ENCODE assay signal across 13 cellular contexts in genomic region chr3:69020424-69020823, GRCh38. TPM values are rescaled to one million over a fixed set of nuclear protein-coding genes. Genes with fewer than 3 reads are reported as not detected.
A peak's percentile ranks its signal among the peaks of the same experiment; 100 is the strongest.
DNase-seq lines count a peak whose midpoint lies in the region; ATAC-seq, FAIRE-seq and TF ChIP-seq lines count a peak whose summit lies in the region.
"Had no signal": no experiment of that assay in that cellular context is flagged by ENCODE, and none has a peak within 500 bp of the region (broad histone marks: within the 10 kb centered on the region; RNA-seq: fewer than 3 reads in every experiment).

No MANE protein-coding gene starts in this region.

- POLR2A ChIA-PET in A549 (lab: Yijun Ruan, JAX): no interaction called here
- POLR2A ChIA-PET in activated CD4-positive, alpha-beta memory T cell treated with anti-CD3 and anti-CD28 coated beads for 36 hours (lab: Charles Lee): no interaction called here

- H3K36me3 Mint-ChIP-seq in activated CD4-positive, alpha-beta memory T cell treated with anti-CD3 and anti-CD28 coated beads for 36 hours: peaks cover 17% of the 10 kb centered on the region

- DNase-seq in A549 (ENCODE audit: low read depth in 1 of 2, low spot score in 1 of 2) (no peak), RWPE2 (ENCODE audit: low spot score) (no peak), fibroblast of the aortic adventitia (ENCODE audit: low read depth) (no peak), middle frontal gyrus (ENCODE audit: extremely low spot score, low spot score) (no peak)
- DNase-seq in activated CD4-positive, alpha-beta memory T cell treated with anti-CD3 and anti-CD28 coated beads for 36 hours: no peak
- DNase-seq: activated CD4-positive, alpha-beta T cell treated with anti-CD3 and anti-CD28 coated beads, Interleukin-2, amount 10 ng/mL, durations not matched to agents 24 days and 14 days; activated naive CD8-positive, alpha-beta T cell treated with anti-CD3 and anti-CD28 coated beads, Interleukin-2, amount 10 ng/mL, durations not matched to agents 7 days and 5 days; esophagus squamous epithelium; NCI-H1105; RPMI8226 had no signal

- peaks cover 3% of the 10 kb centered on the region for H3K4me1 Mint-ChIP-seq in activated CD4-positive, alpha-beta memory T cell treated with anti-CD3 and anti-CD28 coated beads for 36 hours (ENCODE audit: low read depth)

- TF ChIP-seq EP300 in A549 (IDR thresholded peaks at IDR 0.05): no peak

- TF ChIP-seq CTCF in A549 (IDR thresholded peaks at IDR 0.05): peak; percentile 37
- peak; percentile 9; the same call in 1 of the 2 replicates for TF ChIP-seq CTCF in GM12875 (IDR thresholded peaks at IDR 0.05; ENCODE audit: borderline replicate concordance, insufficient read depth, low read depth, low read length)
- peak; percentile 78 for TF ChIP-seq CTCF in RWPE2 (IDR thresholded peaks at IDR 0.05; ENCODE audit: poor library complexity, severe bottlenecking)
- TF ChIP-seq CTCF in fibroblast of the aortic adventitia (IDR thresholded peaks at IDR 0.05; ENCODE audit: insufficient read depth, low read length): peak; percentile 27

- no peaks in the 10 kb centered on the region for H3K9me3 Mint-ChIP-seq in activated CD4-positive, alpha-beta memory T cell treated with anti-CD3 and anti-CD28 coated beads for 36 hours
- H3K9me3 Mint-ChIP-seq: activated CD4-positive, alpha-beta T cell treated with anti-CD3 and anti-CD28 coated beads, Interleukin-2, amount 10 ng/mL, durations not matched to agents 24 days and 14 days; activated naive CD8-positive, alpha-beta T cell treated with anti-CD3 and anti-CD28 coated beads, Interleukin-2, amount 10 ng/mL, durations not matched to agents 7 days and 5 days had no signal

- H3K27me3 Mint-ChIP-seq in activated CD4-positive, alpha-beta memory T cell treated with anti-CD3 and anti-CD28 coated beads for 36 hours: no peaks in the 10 kb centered on the region
- H3K27me3 Mint-ChIP-seq: activated CD4-positive, alpha-beta T cell treated with anti-CD3 and anti-CD28 coated beads, Interleukin-2, amount 10 ng/mL, durations not matched to agents 24 days and 14 days; activated naive CD8-positive, alpha-beta T cell treated with anti-CD3 and anti-CD28 coated beads, Interleukin-2, amount 10 ng/mL, durations not matched to agents 7 days and 5 days had no signal

- H3K27ac Mint-ChIP-seq in activated CD4-positive, alpha-beta memory T cell treated with anti-CD3 and anti-CD28 coated beads for 36 hours: no peak overlapping the region
- H3K27ac Mint-ChIP-seq: activated CD4-positive, alpha-beta T cell treated with anti-CD3 and anti-CD28 coated beads, Interleukin-2, amount 10 ng/mL, durations not matched to agents 24 days and 14 days; activated naive CD8-positive, alpha-beta T cell treated with anti-CD3 and anti-CD28 coated beads, Interleukin-2, amount 10 ng/mL, durations not matched to agents 7 days and 5 days had no signal

- 24% methylated on average over 2 of the region's 2 CpGs for WGBS in A549 (ENCODE audit: missing lambda C conversion rate)

- ATAC-seq in A549 (no peak), RWPE2 (ENCODE audit: low read depth) (no peak), GM18870 (IDR thresholded peaks at IDR 0.05; ENCODE audit: unreplicated experiment) (no peak), HG03045 (IDR thresholded peaks at IDR 0.05; ENCODE audit: unreplicated experiment) (no peak)

- H3K27ac ChIP-seq in A549: no peak overlapping the region
- H3K27ac ChIP-seq in RWPE2 (ENCODE audit: poor library complexity, severe bottlenecking): no peak overlapping the region
- H3K27ac ChIP-seq: esophagus squamous epithelium had no signal

- H3K36me3 ChIP-seq in RWPE2 (ENCODE audit: low read depth): peaks cover 65% of the 10 kb centered on the region

- no peak overlapping the region for H3K4me3 Mint-ChIP-seq in activated CD4-positive, alpha-beta memory T cell treated with anti-CD3 and anti-CD28 coated beads for 36 hours
- H3K4me3 Mint-ChIP-seq: activated CD4-positive, alpha-beta T cell treated with anti-CD3 and anti-CD28 coated beads, Interleukin-2, amount 10 ng/mL, durations not matched to agents 24 days and 14 days; activated naive CD8-positive, alpha-beta T cell treated with anti-CD3 and anti-CD28 coated beads, Interleukin-2, amount 10 ng/mL, durations not matched to agents 7 days and 5 days had no signal

- no peak for TF ChIP-seq RAD21 in A549 (conservative IDR thresholded peaks at IDR 0.05 in 1 of 2, IDR thresholded peaks at IDR 0.05 in 1 of 2)

- no peak for TF ChIP-seq POLR2A in A549 (IDR thresholded peaks at IDR 0.05; ENCODE audit: low read length)

- H3K4me2 ChIP-seq in A549: no peak overlapping the region

- FAIRE-seq in A549 (lab: Jason Lieb, UNC): no peak

- H3K4me1 ChIP-seq in A549 (no peaks in the 10 kb centered on the region), RWPE2 (ENCODE audit: insufficient read depth, poor library complexity, severe bottlenecking) (no peaks in the 10 kb centered on the region)
- H3K4me1 ChIP-seq: esophagus squamous epithelium had no signal

- intact Hi-C loops in activated CD4-positive, alpha-beta memory T cell treated with anti-CD3 and anti-CD28 coated beads for 36 hours (cut with micrococcal nuclease): no loop called here

- CTCF ChIA-PET in A549 (lab: Yijun Ruan, JAX): interaction anchor here (0.6 kb wide), 1 partner anchor 297 kb away, joined by 3 read pairs; no protein-coding TSS in a partner anchor
- CTCF ChIA-PET in activated CD4-positive, alpha-beta memory T cell treated with anti-CD3 and anti-CD28 coated beads for 36 hours (lab: Charles Lee): interaction anchor here (1.5 kb wide), 1 partner anchor 11 kb away, joined by 4 read pairs; no protein-coding TSS in a partner anchor

- H3K9me3 ChIP-seq in A549 (no peaks in the 10 kb centered on the region), RWPE2 (ENCODE audit: severe bottlenecking) (no peaks in the 10 kb centered on the region)
- H3K9me3 ChIP-seq: esophagus squamous epithelium had no signal

- no peak overlapping the region for H3K4me3 ChIP-seq in A549
- no peak overlapping the region for H3K4me3 ChIP-seq in GM12875 (ENCODE audit: low read depth, low read length)
- H3K4me3 ChIP-seq in RWPE2 (ENCODE audit: severe bottlenecking): no peak overlapping the region
- H3K4me3 ChIP-seq in fibroblast of the aortic adventitia (ENCODE audit: low read depth, low read length): no peak overlapping the region
- H3K4me3 ChIP-seq: esophagus squamous epithelium had no signal

- no peaks in the 10 kb centered on the region for H3K27me3 ChIP-seq in RWPE2 (ENCODE audit: insufficient read depth, poor library complexity, severe bottlenecking)
- H3K27me3 ChIP-seq: esophagus squamous epithelium had no signal

TF ChIP-seq in A549, 52 proteins besides CTCF, POLR2A, EP300 and RAD21 (continues in another document):
- TF ChIP-seq CEBPB (IDR thresholded peaks at IDR 0.05): no peak
- no peak for TF ChIP-seq POLR2AphosphoS2 (conservative IDR thresholded peaks at IDR 0.05; ENCODE audit: low read length)
- TF ChIP-seq HOXB13 (CRISPR knock-in tag; IDR thresholded peaks at IDR 0.05; ENCODE audit: low read depth): no peak
- no peak for TF ChIP-seq HOXA7 (CRISPR knock-in tag; IDR thresholded peaks at IDR 0.05)
- TF ChIP-seq ZFP36 (IDR thresholded peaks at IDR 0.05; ENCODE audit: borderline replicate concordance, partially characterized antibody): no peak
- TF ChIP-seq NR3C1 (IDR thresholded peaks at IDR 0.05): no peak
- TF ChIP-seq RFX5 (IDR thresholded peaks at IDR 0.05): no peak
- no peak for TF ChIP-seq MYC (IDR thresholded peaks at IDR 0.05; ENCODE audit: borderline replicate concordance, low read length)
- no peak for TF ChIP-seq ELK1 (IDR thresholded peaks at IDR 0.05; ENCODE audit: low read depth, low read length)
- TF ChIP-seq NPAS2 (CRISPR knock-in tag; IDR thresholded peaks at IDR 0.05; ENCODE audit: borderline replicate concordance): no peak

RNA-seq across cellular contexts. Expression of gene EOGT, which starts 6.9 kb away (rescaled TPM):
- polyA plus RNA-seq in A549 (2011; rRNA removed) (11.1 and 11.3 TPM in 2 replicates), A549 (2017; fragmentation: RNase III; extraction: RNeasy Plus Mini Kit Qiagen cat#74134 plus additional on column Dnase treatment) (8.6 to 10.0 TPM (median 9.3 TPM) in 3 replicates)
- polyA plus RNA-seq in A549 (2012; cell fraction: cytosol; rRNA removed): 4.5 and 4.7 TPM in 2 replicates
- polyA plus RNA-seq in A549 (2012; cell fraction: nucleus; rRNA removed): 3.5 and 5.8 TPM in 2 replicates
- polyA minus RNA-seq in A549 (2011; rRNA and poly(A)+ RNA removed): 7.4 and 7.7 TPM in 2 replicates
- 26.7 and 41.6 TPM in 2 replicates for total RNA-seq in fibroblast of the aortic adventitia (ENCODE audit: low replicate concordance)
- 10 to 100 TPM in 1 of 2 experiments, 1 to 10 TPM in 1; 9.3 to 12.0 TPM for total RNA-seq in activated CD4-positive, alpha-beta memory T cell treated with anti-CD3 and anti-CD28 coated beads for 36 hours

RNA-seq across cellular contexts. Expression of gene TMF1, which starts 31.7 kb away (rescaled TPM):
- polyA plus RNA-seq in A549 (2011; rRNA removed): 13.9 and 17.2 TPM in 2 replicates
- polyA plus RNA-seq in A549 (2012; cell fraction: cytosol; rRNA removed): 2.2 and 2.4 TPM in 2 replicates
- 1.6 and 1.8 TPM in 2 replicates for polyA plus RNA-seq in A549 (2012; cell fraction: nucleus; rRNA removed)
- polyA plus RNA-seq in A549 (2017; fragmentation: RNase III; extraction: RNeasy Plus Mini Kit Qiagen cat#74134 plus additional on column Dnase treatment): 13.7 to 16.1 TPM (median 15.3 TPM) in 3 replicates
- polyA minus RNA-seq in A549 (2011; rRNA and poly(A)+ RNA removed): 8.2 and 9.3 TPM in 2 replicates
- 41.0 and 50.9 TPM in 2 replicates for total RNA-seq in fibroblast of the aortic adventitia (ENCODE audit: low replicate concordance)
- total RNA-seq in activated CD4-positive, alpha-beta memory T cell treated with anti-CD3 and anti-CD28 coated beads for 36 hours: 10 to 100 TPM; 37.1 to 42.1 TPM

RNA-seq across cellular contexts. Expression of gene UBA3, which starts 59.7 kb away (rescaled TPM):
- 54.0 and 62.7 TPM in 2 replicates for polyA plus RNA-seq in A549 (2011; rRNA removed)
- polyA plus RNA-seq in A549 (2012; cell fraction: cytosol; rRNA removed): 19.3 and 20.9 TPM in 2 replicates
- 11.5 and 15.9 TPM in 2 replicates for polyA plus RNA-seq in A549 (2012; cell fraction: nucleus; rRNA removed)
- 41.9 to 54.6 TPM (median 50.0 TPM) in 3 replicates for polyA plus RNA-seq in A549 (2017; fragmentation: RNase III; extraction: RNeasy Plus Mini Kit Qiagen cat#74134 plus additional on column Dnase treatment)
- polyA minus RNA-seq in A549 (2011; rRNA and poly(A)+ RNA removed): 11.5 and 18.7 TPM in 2 replicates
- total RNA-seq in fibroblast of the aortic adventitia (ENCODE audit: low replicate concordance): 46.4 and 76.9 TPM in 2 replicates
- total RNA-seq in activated CD4-positive, alpha-beta memory T cell treated with anti-CD3 and anti-CD28 coated beads for 36 hours: 10 to 100 TPM; 79.0 to 84.1 TPM

Comparison
In these comparisons a context has a peak if more than half of its experiments do, and no peak if none do; other contexts are left out.
1. CTCF ChIP-seq: peak in every context shown above with its lines; median percentile 78 in RWPE2; 37 in A549; 27 in fibroblast of the aortic adventitia; 9 in GM12875.